Comparison of ENCODE assay signal across 19 cellular contexts in the genomic region with DNA sequence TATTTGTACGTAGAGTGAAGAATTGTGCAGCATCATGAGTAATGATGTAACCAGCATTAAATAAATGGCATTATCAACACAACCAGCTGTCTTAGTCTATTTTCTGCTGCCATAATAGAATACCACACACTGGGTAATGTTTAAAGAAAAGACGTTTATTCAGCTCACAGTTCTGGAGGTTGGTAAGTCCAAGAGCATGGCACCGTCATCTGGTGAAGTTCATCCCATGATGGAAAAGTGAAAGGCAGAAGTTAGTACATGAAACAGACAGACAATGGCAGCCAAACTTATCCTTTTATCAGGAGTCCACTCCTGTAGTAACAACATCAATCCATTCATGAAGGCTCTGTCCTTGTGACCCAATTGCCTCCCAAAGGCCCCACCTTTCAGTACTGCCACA.
"Had no signal": no experiment of that assay in that cellular context is flagged by ENCODE, and none has a peak within 500 bp of the region (broad histone marks: within the 10 kb centered on the region; RNA-seq: fewer than 3 reads in every experiment).

No MANE protein-coding gene starts in this region.

- H3K9ac ChIP-seq: SK-N-SH had no signal

- H3K4me3 ChIP-seq: MG63 had no signal

- H3K36me3 ChIP-seq: MG63 had no signal

- H3K9me3 ChIP-seq: SK-N-SH had no signal

- H3K4me2 ChIP-seq: SK-N-SH had no signal

- DNase-seq: KBM-7, MG63, NCI-H1092, NCI-H1105 treated with DMSO at 0.1 percent for 48 hours, NCI-H1417 treated with DMSO at 0.1 percent for 48 hours, NCI-H146, NCI-H1694 treated with DMSO at 0.1 percent for 48 hours, NCI-H1930, NCI-H2081, NCI-H2107, NCI-H2227 treated with DMSO at 0.1 percent for 48 hours, NCI-H524, NCI-H69, NCI-H774, RPMI8226, SHP77, SK-N-SH, SW 1271 had no signal

- FAIRE-seq: RCC 7860 had no signal

- H3K27me3 ChIP-seq: MG63 had no signal
